Comparison of ENCODE assay signal across 31 cellular contexts in genomic region chr22:19080853-19081252, GRCh38. TPM values are rescaled to one million over a fixed set of nuclear protein-coding genes. Genes with fewer than 3 reads are reported as not detected.
"Had no signal": no experiment of that assay in that cellular context is flagged by ENCODE, and none has a peak within 500 bp of the region (broad histone marks: within the 10 kb centered on the region; RNA-seq: fewer than 3 reads in every experiment).

No MANE protein-coding gene starts in this region.

- DNase-seq: activated CD4-positive, alpha-beta T cell treated with anti-CD3 and anti-CD28 coated beads for 36 hours; activated CD4-positive, alpha-beta T cell treated with anti-CD3 and anti-CD28 coated beads, Interleukin-2, amount 10 ng/mL, durations not matched to agents 7 days and 5 days; activated CD4-positive, alpha-beta T cell treated with anti-CD3 and anti-CD28 coated beads, Interleukin-2, amount 50 U/mL, for 48 hours; activated CD8-positive, alpha-beta memory T cell treated with anti-CD3 and anti-CD28 coated beads for 24 hours; activated CD8-positive, alpha-beta memory T cell treated with anti-CD3 and anti-CD28 coated beads, Interleukin-2, amount 10 ng/mL, durations not matched to agents 7 days and 5 days; activated gamma-delta T cell treated with Interleukin-2 at 50 U/mL for 16 hours; activated naive CD4-positive, alpha-beta T cell treated with anti-CD3 and anti-CD28 coated beads for 36 hours; activated T-cell treated with anti-CD3 and anti-CD28 coated beads, Interleukin-2, amount 50 U/mL, for 4 hours; adrenal gland; caudate nucleus; Kasumi-1; KG1; MG63; NCI-H1048; NCI-H1105 treated with DMSO at 0.1 percent for 48 hours; NCI-H1436; NCI-H1694; NCI-H1930; NCI-H510A; NCI-H526; NCI-H748 treated with DMSO at 0.1 percent for 48 hours; NK-92 treated with Interleukin-12 subunit alpha and Interleukin-12 subunit beta, amount 100 ng/mL, for 24 hours; PC-3; RPMI8226; SHP77 treated with DMSO at 0.1 percent for 48 hours; SK-N-SH had no signal

- H3K4me3 ChIP-seq: adrenal gland, MG63, Peyer's patch, SJSA1 had no signal

- H3K36me3 ChIP-seq: MG63 had no signal

- H3K9ac ChIP-seq: SK-N-SH had no signal

- H3K4me2 ChIP-seq: SK-N-SH had no signal

- H3K27me3 ChIP-seq: adrenal gland, MG63, Peyer's patch, SJSA1 had no signal

- H3K27ac ChIP-seq: adrenal gland, Peyer's patch, SJSA1 had no signal

- H3K9me3 ChIP-seq: adrenal gland, MG63, Peyer's patch, SJSA1, SK-N-SH had no signal

- H3K4me1 ChIP-seq: Peyer's patch had no signal

RNA-seq across cellular contexts. Expression of gene TSSK2, which starts 50.3 kb away (rescaled TPM):
- total RNA-seq: activated CD4-positive, alpha-beta T cell treated with anti-CD3 and anti-CD28 coated beads for 36 hours; activated CD4-positive, alpha-beta T cell treated with anti-CD3 and anti-CD28 coated beads, Interleukin-2, amount 10 ng/mL, durations not matched to agents 7 days and 5 days; activated CD8-positive, alpha-beta memory T cell treated with anti-CD3 and anti-CD28 coated beads, Interleukin-2, amount 10 ng/mL, durations not matched to agents 7 days and 5 days; activated naive CD4-positive, alpha-beta T cell treated with anti-CD3 and anti-CD28 coated beads for 36 hours; activated naive CD4-positive, alpha-beta T cell treated with anti-CD3 and anti-CD28 coated beads, Interleukin-2, amount 50 U/mL, for 72 hours; activated T-cell treated with anti-CD3 and anti-CD28 coated beads, Interleukin-2, amount 50 U/mL, for 4 hours; activated T-helper 1 cell treated with anti-CD3 and anti-CD28 coated beads, Interleukin-12 subunit alpha, Interleukin-12 subunit beta, Interleukin-2, Interleukin-4 antibody, amounts not matched to agents 30 ng/mL and 10 ng/mL and 1 ng/mL, durations not matched to agents 14 hours and 24 hours and 36 hours; adrenal gland; bronchial epithelial cell; PC-3; SJSA1 had no signal
- polyA plus RNA-seq: SK-N-SH had no signal
